13 cellular contexts compared by ENCODE assay signal in the genomic region with DNA sequence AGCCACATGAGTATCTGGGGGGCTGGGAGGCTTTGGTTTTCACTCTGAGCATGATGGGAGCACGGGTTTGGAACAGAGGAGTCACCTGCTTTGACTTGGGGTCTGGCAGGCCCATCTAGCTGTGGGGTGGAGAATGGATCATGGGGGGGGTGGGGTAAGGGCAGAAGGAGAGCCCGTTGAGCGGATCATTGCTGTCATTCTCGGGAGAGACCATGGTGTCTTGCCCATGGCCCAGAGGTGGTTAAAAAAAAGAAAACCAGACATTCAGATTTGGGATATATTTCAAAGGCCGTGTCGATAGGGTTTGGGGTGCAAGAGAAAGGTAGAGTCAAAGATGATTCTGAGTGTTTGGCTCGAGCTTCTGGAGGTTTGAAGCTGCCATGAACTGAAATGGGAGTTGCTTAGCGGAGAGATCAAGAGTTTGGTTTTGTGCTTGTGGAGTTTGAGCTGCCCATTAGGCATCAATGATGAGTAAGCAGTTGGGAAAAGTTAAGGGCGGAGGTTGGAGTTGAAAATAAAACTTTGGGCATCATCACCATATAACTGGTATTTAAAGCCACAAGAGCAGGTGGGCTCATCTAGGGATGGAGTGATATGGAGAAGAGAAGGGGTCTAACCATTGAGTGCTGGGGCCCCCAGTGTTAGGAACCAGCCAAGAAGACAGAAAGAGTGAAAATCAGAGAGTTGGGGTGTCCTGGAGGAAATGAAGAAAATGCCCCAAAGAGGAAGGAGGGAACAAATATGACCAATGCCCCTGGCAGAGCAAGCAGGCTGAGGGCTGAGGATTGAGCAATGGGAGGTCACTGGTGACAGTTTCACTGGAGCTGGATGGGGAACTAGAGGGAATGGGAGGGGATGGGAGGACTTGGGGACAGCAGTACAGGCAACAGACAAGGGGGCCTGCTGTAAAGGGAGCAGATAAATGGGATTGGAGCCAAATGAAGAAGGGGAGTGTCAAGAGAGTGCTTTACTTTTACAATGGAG. TPM values are rescaled to one million over a fixed set of nuclear protein-coding genes. Genes with fewer than 3 reads are reported as not detected.
DNase-seq lines count a peak whose midpoint lies in the region; ATAC-seq and TF ChIP-seq lines count a peak whose summit lies in the region.
"Had no signal": no experiment of that assay in that cellular context is flagged by ENCODE, and none has a peak within 500 bp of the region (broad histone marks: within the 10 kb centered on the region; RNA-seq: fewer than 3 reads in every experiment).

No MANE protein-coding gene starts in this region.

- no peaks in the 10 kb centered on the region for H3K27me3 Mint-ChIP-seq in activated CD8-positive, alpha-beta memory T cell treated with anti-CD3 and anti-CD28 coated beads, Interleukin-2, amount 10 ng/mL, durations not matched to agents 7 days and 5 days
- H3K27me3 Mint-ChIP-seq in T-cell, result no peaks in the 10 kb centered on the region

- no peak for DNase-seq in activated CD8-positive, alpha-beta memory T cell treated with anti-CD3 and anti-CD28 coated beads, Interleukin-2, amount 10 ng/mL, durations not matched to agents 7 days and 5 days
- DNase-seq in activated CD8-positive, alpha-beta memory T cell treated with anti-CD3 and anti-CD28 coated beads, Interleukin-2, amount 50 U/mL, for 48 hours, result no peak
- DNase-seq in T-cell (no peak), heart right ventricle (no peak), stomach (no peak), D341Med (ENCODE audit: low spot score) (no peak), OCI-M2 (lab: John Stamatoyannopoulos, UW; ENCODE audit: unreplicated experiment) (no peak), thyroid gland (no peak)
- DNase-seq: dermis blood vessel endothelial cell, KG1, NCI-H524 had no signal

- H3K9me3 ChIP-seq in heart right ventricle (no peaks in the 10 kb centered on the region), stomach (no peaks in the 10 kb centered on the region), thyroid gland (no peaks in the 10 kb centered on the region)

- H3K4me3 Mint-ChIP-seq in activated CD8-positive, alpha-beta memory T cell treated with anti-CD3 and anti-CD28 coated beads, Interleukin-2, amount 10 ng/mL, durations not matched to agents 7 days and 5 days, result no peak overlapping the region
- peak overlapping the region in 2 of 3 donors; percentile 82 to 85 for H3K4me3 Mint-ChIP-seq in T-cell

- no peak for TF ChIP-seq EP300 in stomach (IDR thresholded peaks at IDR 0.05)

- H3K27ac Mint-ChIP-seq in activated CD8-positive, alpha-beta memory T cell treated with anti-CD3 and anti-CD28 coated beads, Interleukin-2, amount 10 ng/mL, durations not matched to agents 7 days and 5 days, result peak overlapping the region; percentile 93
- H3K27ac Mint-ChIP-seq in T-cell, result peak overlapping the region; percentile 25 to 95

- H3K27me3 ChIP-seq in heart right ventricle (peaks cover 0 to 7% (median 0%) of the 10 kb centered on the region in 7 donors), stomach (no peaks in the 10 kb centered on the region), thyroid gland (no peaks in the 10 kb centered on the region)

- H3K27ac ChIP-seq in heart right ventricle (peak overlapping the region in 9 of 10 donors; percentile 48 to 92 (median 74)), stomach (peak overlapping the region in 4 of 5 donors; percentile 20 to 72 (median 56)), thyroid gland (no peak overlapping the region)

- TF ChIP-seq POLR2A in stomach (IDR thresholded peaks at IDR 0.05) (no peak), thyroid gland (IDR thresholded peaks at IDR 0.05) (no peak)

- WGBS in heart right ventricle, 2 donors, result 96 to 98% methylated on average over 9 of the region's 9 CpGs
- 93 to 97% (median 94%) methylated on average over 9 of the region's 9 CpGs for WGBS in stomach, 5 donors
- 94 to 96% methylated on average over 9 of the region's 9 CpGs for WGBS in thyroid gland, 2 donors

- peaks cover 5% of the 10 kb centered on the region for H3K36me3 Mint-ChIP-seq in activated CD8-positive, alpha-beta memory T cell treated with anti-CD3 and anti-CD28 coated beads, Interleukin-2, amount 10 ng/mL, durations not matched to agents 7 days and 5 days
- no peaks in the 10 kb centered on the region for H3K36me3 Mint-ChIP-seq in T-cell

- intact Hi-C loops in heart right ventricle (cut with DNase I), result loop anchor here in 2 of 10 donors (5.0 kb wide), 1 partner anchor 47 kb away; a partner anchor contains a TSS
- intact Hi-C loops in stomach (cut with DNase I; ENCODE audit: low total_unique reads), result no loop called here
- intact Hi-C loops in thyroid gland (cut with DNase I), result no loop called here

- H3K4me1 ChIP-seq in heart right ventricle (peaks cover 11 to 64% (median 36%) of the 10 kb centered on the region in 9 donors), stomach (peaks cover 22 to 59% (median 39%) of the 10 kb centered on the region in 4 donors), thyroid gland (peaks cover 3 to 20% of the 10 kb centered on the region in 2 donors)

- POLR2A ChIA-PET in T-cell (lab: Charles Lee), result interaction anchor here in 1 of 2 donors (0.8 kb wide), 1 partner anchor 370 kb away, joined by 9 read pairs; no protein-coding TSS in a partner anchor

- H3K4me3 ChIP-seq in heart right ventricle (peak overlapping the region in 1 of 10 donors; percentile 68), stomach (no peak overlapping the region), thyroid gland (replicated peaks in 1 of 3) (no peak overlapping the region)

- no peaks in the 10 kb centered on the region for H3K9me3 Mint-ChIP-seq in activated CD8-positive, alpha-beta memory T cell treated with anti-CD3 and anti-CD28 coated beads, Interleukin-2, amount 10 ng/mL, durations not matched to agents 7 days and 5 days (ENCODE audit: low read depth)
- H3K9me3 Mint-ChIP-seq in T-cell, result no peaks in the 10 kb centered on the region

- CTCF ChIA-PET in activated CD8-positive, alpha-beta memory T cell treated with anti-CD3 and anti-CD28 coated beads, Interleukin-2, amount 10 ng/mL, durations not matched to agents 7 days and 5 days (lab: Charles Lee), result interaction anchor here (0.7 to 5.2 kb wide), 5 partner anchors 10 to 41 kb away, joined by 3 to 31 read pairs (median 8); a partner anchor contains a TSS
- CTCF ChIA-PET in T-cell (lab: Charles Lee), result no interaction called here

- peaks cover 69% of the 10 kb centered on the region for H3K4me1 Mint-ChIP-seq in activated CD8-positive, alpha-beta memory T cell treated with anti-CD3 and anti-CD28 coated beads, Interleukin-2, amount 10 ng/mL, durations not matched to agents 7 days and 5 days
- H3K4me1 Mint-ChIP-seq in T-cell, result peaks cover 70 to 79% (median 71%) of the 10 kb centered on the region in 3 donors

- ATAC-seq in activated CD8-positive, alpha-beta memory T cell treated with anti-CD3 and anti-CD28 coated beads, Interleukin-2, amount 10 ng/mL, durations not matched to agents 7 days and 5 days, result no peak
- ATAC-seq in T-cell (replicated peaks in 1 of 4), result no peak
- ATAC-seq in heart right ventricle, result peak in 2 of 8 donors; percentile 18 to 23

- H3K36me3 ChIP-seq in heart right ventricle (no peaks in the 10 kb centered on the region), stomach (no peaks in the 10 kb centered on the region), thyroid gland (no peaks in the 10 kb centered on the region)

- no peak for TF ChIP-seq CTCF in heart right ventricle (IDR thresholded peaks at IDR 0.05)
- TF ChIP-seq CTCF in stomach (IDR thresholded peaks at IDR 0.05), result no peak
- no peak for TF ChIP-seq CTCF in thyroid gland (IDR thresholded peaks at IDR 0.05)

RNA-seq across cellular contexts. Expression of a gene that starts 1.9 kb away (rescaled TPM):
- total RNA-seq in activated CD8-positive, alpha-beta memory T cell treated with anti-CD3 and anti-CD28 coated beads, Interleukin-2, amount 10 ng/mL, durations not matched to agents 7 days and 5 days, result 10 to 100 TPM in 1 of 2 experiments, 1 to 10 TPM in 1; 6.5 to 10.7 TPM
- 1 to 10 TPM; 2.4 to 7.6 (median 3.1) TPM for total RNA-seq in T-cell
- 1 to 10 TPM in 4 of 10 donors, under 1 TPM in 6; 0.13 to 4.9 (median 0.48) TPM for total RNA-seq in heart right ventricle
- polyA plus RNA-seq in heart right ventricle, result under 1 TPM; 0.36 to 0.73 TPM
- 1 to 10 TPM in 4 of 5 donors, not detected in 1; 1.8 to 6.2 (median 3.5) TPM for total RNA-seq in stomach
- 1 to 10 TPM in 1 of 3 donors, under 1 TPM in 2; 0.56 to 3.7 (median 0.61) TPM for polyA plus RNA-seq in stomach
- total RNA-seq in thyroid gland, result 1 to 10 TPM in 1 of 4 donors, under 1 TPM in 3; 0.40 to 1.6 (median 0.68) TPM
- polyA plus RNA-seq: AG04450, neural cell had no signal

RNA-seq across cellular contexts. Expression of a gene that starts 14.2 kb away (rescaled TPM):
- total RNA-seq in activated CD8-positive, alpha-beta memory T cell treated with anti-CD3 and anti-CD28 coated beads, Interleukin-2, amount 10 ng/mL, durations not matched to agents 7 days and 5 days, result 10 to 100 TPM; 60.0 to 72.1 TPM
- 10 to 100 TPM; 38.8 to 85.2 (median 69.6) TPM for total RNA-seq in T-cell
- 1 to 10 TPM in 3 of 10 donors, under 1 TPM in 7; 0.08 to 7.1 (median 0.70) TPM for total RNA-seq in heart right ventricle
- polyA plus RNA-seq in heart right ventricle, result under 1 TPM; 0.32 to 0.59 TPM
- 1 to 10 TPM in 2 of 5 donors, under 1 TPM in 2, not detected in 1; 0.29 to 7.4 (median 1.0) TPM for total RNA-seq in stomach
- polyA plus RNA-seq in stomach, result 1 to 10 TPM; 1.0 to 1.4 (median 1.1) TPM
- 1 to 10 TPM in 3 of 4 donors, under 1 TPM in 1; 0.78 to 1.7 (median 1.3) TPM for total RNA-seq in thyroid gland
- polyA plus RNA-seq: AG04450, neural cell had no signal

RNA-seq across cellular contexts. Expression of a gene that starts 46.6 kb away (rescaled TPM):
- total RNA-seq in activated CD8-positive, alpha-beta memory T cell treated with anti-CD3 and anti-CD28 coated beads, Interleukin-2, amount 10 ng/mL, durations not matched to agents 7 days and 5 days, result 100 to 1,000 TPM; 135 to 195 TPM
- total RNA-seq in T-cell (100 to 1,000 TPM; 243 to 380 (median 294) TPM), heart right ventricle (10 to 100 TPM; 21.9 to 61.7 (median 39.9) TPM), stomach (10 to 100 TPM; 12.5 to 82.1 (median 19.6) TPM), thyroid gland (100 to 1,000 TPM in 1 of 4 donors, 10 to 100 TPM in 3; 79.2 to 180 (median 92.4) TPM)
- polyA plus RNA-seq in heart right ventricle (10 to 100 TPM; 10.3 to 11.8 TPM), stomach (10 to 100 TPM in 2 of 3 donors, 1 to 10 TPM in 1; 7.0 to 11.2 (median 11.0) TPM)

Comparison
In these comparisons a context has a peak if more than half of its experiments do, and no peak if none do; other contexts are left out.
1. H3K27ac ChIP-seq: peak in heart right ventricle (9 of 10) and stomach (4 of 5); none in thyroid gland (0 of 3).
2. RNA of a gene that starts 14.2 kb away (total RNA-seq): 60.0 to 72.1 TPM in activated CD8-positive, alpha-beta memory T cell treated with anti-CD3 and anti-CD28 coated beads, Interleukin-2, amount 10 ng/mL, durations not matched to agents 7 days and 5 days and 38.8 to 85.2 TPM in T-cell; 0.78 to 1.7 TPM in thyroid gland, 0.29 to 7.4 TPM in stomach and 0.08 to 7.1 TPM in heart right ventricle; every median in the first group is over 4 times any median in the second.